8 cellular contexts compared by ENCODE assay signal in the genomic region with DNA sequence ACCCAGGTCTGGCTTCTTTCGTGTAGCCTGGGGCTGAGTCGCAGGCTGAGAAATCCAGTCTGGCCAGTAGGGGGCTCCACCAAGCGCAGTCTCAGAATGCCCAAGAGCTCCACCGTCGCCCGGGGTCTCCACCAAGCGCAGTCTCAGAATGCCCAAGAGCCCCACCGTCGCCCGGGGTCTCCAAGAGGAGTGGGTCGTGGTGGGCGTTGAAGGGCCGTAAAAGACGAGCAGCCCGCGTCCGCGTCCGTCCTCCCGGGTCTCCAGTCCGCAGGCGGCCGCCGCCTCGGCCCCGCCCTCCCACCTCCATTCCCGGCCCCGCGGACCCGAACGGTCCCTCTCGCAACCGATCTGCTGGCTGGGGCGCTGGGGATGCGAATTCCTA. TPM values are rescaled to one million over a fixed set of nuclear protein-coding genes. Genes with fewer than 3 reads are reported as not detected.
A peak's percentile ranks its signal among the peaks of the same experiment; 100 is the strongest.
DNase-seq lines count a peak whose midpoint lies in the region; ATAC-seq, FAIRE-seq and TF ChIP-seq lines count a peak whose summit lies in the region.

No MANE protein-coding gene starts in this region.

- H3K4me3 Mint-ChIP-seq in T-helper 17 cell, result no peak overlapping the region

- H3K9me3 ChIP-seq in T-helper 17 cell (ENCODE audit: control insufficient read depth, low read length, poor library complexity, severe bottlenecking) (no peaks in the 10 kb centered on the region), right cardiac atrium (ENCODE audit: control insufficient read depth, low read length) (no peaks in the 10 kb centered on the region)

- H3K27ac Mint-ChIP-seq in T-helper 17 cell, result peak overlapping the region; percentile 96

- H3K27me3 Mint-ChIP-seq in T-helper 17 cell, result no peaks in the 10 kb centered on the region

- ATAC-seq in HG02588 (IDR thresholded peaks at IDR 0.05; ENCODE audit: unreplicated experiment), result peak; percentile 48
- ATAC-seq in T-helper 17 cell, result peak; percentile 67
- peak; percentile 80 for ATAC-seq in right cardiac atrium

- H3K4me3 ChIP-seq in right cardiac atrium (ENCODE audit: low read length), result peak overlapping the region; percentile 60

- peaks cover 34% of the 10 kb centered on the region for H3K4me1 Mint-ChIP-seq in T-helper 17 cell

- FAIRE-seq in urothelium cell line (lab: Jason Lieb, UNC), result no peak

- peaks cover 18% of the 10 kb centered on the region for H3K4me1 ChIP-seq in right cardiac atrium (ENCODE audit: control insufficient read depth, insufficient read depth, low read length)

- WGBS in right cardiac atrium, result under 1% methylated on average over 35 of the region's 35 CpGs

- no peaks in the 10 kb centered on the region for H3K27me3 ChIP-seq in right cardiac atrium (ENCODE audit: control insufficient read depth, insufficient read depth)

- DNase-seq in NAMALWA (ENCODE audit: low spot score) (peak; percentile 87), T-helper 17 cell (peak; percentile 69 to 90 (median 74)), amygdala (lab: John Stamatoyannopoulos, UW) (peak; percentile 34 to 91 (median 70)), right cardiac atrium (peak; percentile 86 to 96 (median 95)), putamen (ENCODE audit: low spot score) (peak; percentile 82), urothelium cell line (ENCODE audit: low spot score) (peak; percentile 73)

- intact Hi-C loops in right cardiac atrium (cut with DNase I), result loop anchor here in 1 of 4 donors (10.0 kb wide), 1 partner anchor 115 kb away; the partner anchor contains the start of gene GSTK1

- peak overlapping the region; percentile 83 for H3K27ac ChIP-seq in right cardiac atrium (ENCODE audit: low read length)

- no peaks in the 10 kb centered on the region for H3K36me3 Mint-ChIP-seq in T-helper 17 cell (ENCODE audit: low read depth)

- TF ChIP-seq CTCF in GM12874 (IDR thresholded peaks at IDR 0.05; ENCODE audit: insufficient read depth, low read depth, low read length), result peak; percentile 84

RNA-seq across cellular contexts. Expression of gene ZYX, which starts 0.9 kb away (rescaled TPM):
- total RNA-seq in T-helper 17 cell, result 100 to 1,000 TPM; 151 to 165 TPM
- total RNA-seq in right cardiac atrium, result 100 to 1,000 TPM in 1 of 4 donors, 10 to 100 TPM in 3; 80.1 to 127 (median 92.6) TPM
- 74.7 TPM for polyA plus RNA-seq in right cardiac atrium

RNA-seq across cellular contexts. Expression of gene FAM131B, which starts 17.7 kb away (rescaled TPM):
- total RNA-seq in T-helper 17 cell (under 1 TPM; 0.23 to 0.42 TPM), right cardiac atrium (under 1 TPM; 0.21 to 0.51 (median 0.39) TPM)
- 0.27 TPM for polyA plus RNA-seq in right cardiac atrium

RNA-seq across cellular contexts. Expression of gene EPHA1, which starts 28.4 kb away (rescaled TPM):
- total RNA-seq in T-helper 17 cell, result 10 to 100 TPM in 1 of 2 donors, 1 to 10 TPM in 1; 9.4 to 19.7 TPM
- total RNA-seq in right cardiac atrium, result under 1 TPM in 2 of 4 donors, not detected in 2; 0.46 to 0.56 TPM
- 0.02 TPM for polyA plus RNA-seq in right cardiac atrium

Comparison
In these comparisons a context has a peak if more than half of its experiments do, and no peak if none do; other contexts are left out.
1. Peak in every context shown above with its lines: DNase-seq, ATAC-seq, H3K4me3 ChIP-seq and H3K27ac ChIP-seq.
2. RNA of gene EPHA1, which starts 28.4 kb away (total RNA-seq): 9.4 to 19.7 TPM in T-helper 17 cell; 0.46 to 0.56 TPM in right cardiac atrium; every median in the first group is over 4 times any median in the second.